8 cellular contexts compared by ENCODE assay signal in genomic region chr12:124939428-124940142, GRCh38. TPM values are rescaled to one million over a fixed set of nuclear protein-coding genes. Genes with fewer than 3 reads are reported as not detected.
DNase-seq lines count a peak whose midpoint lies in the region; ATAC-seq, FAIRE-seq and TF ChIP-seq lines count a peak whose summit lies in the region.

No MANE protein-coding gene starts in this region.

- H3K4me3 Mint-ChIP-seq in T-helper 2 cell treated with Interferon-gamma antibody and Interleukin-4, amounts not matched to agents 5 μg/mL and 100 μg/mL, for 36 hours, result no peak overlapping the region

- peak overlapping the region; percentile 63 to 81 (median 68) for H3K4me3 ChIP-seq in HepG2 (replicated peaks in 1 of 3; ENCODE audit: insufficient read depth in 1 of 3, low read depth in 2 of 3, low read length in 3 of 3)

- H3K4me1 Mint-ChIP-seq in T-helper 2 cell treated with Interferon-gamma antibody and Interleukin-4, amounts not matched to agents 5 μg/mL and 100 μg/mL, for 36 hours (ENCODE audit: low read depth), result peaks cover 21% of the 10 kb centered on the region

- TF ChIP-seq POLR2A in HepG2 (IDR thresholded peaks at IDR 0.05; ENCODE audit: insufficient read depth in 1 of 2, low read depth in 2 of 2, low read length in 2 of 2), result peak; percentile 11 to 40; a peak in 3 of 4 replicates

- no peaks in the 10 kb centered on the region for H3K9me3 ChIP-seq in HepG2 (ENCODE audit: low read length)

- TF ChIP-seq CTCF in HepG2 (CRISPR knock-in tag; IDR thresholded peaks at IDR 0.05), result no peak; the same call in 1 of the 2 replicates

- peak; percentile 87 for DNase-seq in T-helper 2 cell treated with Interferon-gamma antibody and Interleukin-4, amounts not matched to agents 5 μg/mL and 100 μg/mL, for 36 hours (ENCODE audit: low spot score)
- DNase-seq in cerebellum (ENCODE audit: low spot score) (peak; percentile 78), HepG2 (ENCODE audit: low spot score) (peak; percentile 90), NCI-H446 treated with DMSO at 0.1 percent for 48 hours (lab: John Stamatoyannopoulos, UW) (no peak), NCI-H1417 (lab: John Stamatoyannopoulos, UW) (no peak)
- peak; percentile 79 to 93 for DNase-seq in stimulated activated CD4-positive, alpha-beta T cell treated with anti-CD3 and anti-CD28 coated beads, Interleukin-4, amount 100 ng/mL, for 48 hours (ENCODE audit: low read depth in 2 of 2)

- no peaks in the 10 kb centered on the region for H3K9me3 Mint-ChIP-seq in T-helper 2 cell treated with Interferon-gamma antibody and Interleukin-4, amounts not matched to agents 5 μg/mL and 100 μg/mL, for 36 hours

- intact Hi-C loops in HepG2 (cut with micrococcal nuclease; ENCODE audit: unreplicated experiment), result loop anchor here (1.0 to 2.0 kb wide), 3 partner anchors 12 to 33 kb away; no protein-coding TSS in a partner anchor

- no peak overlapping the region for H3K27ac Mint-ChIP-seq in T-helper 2 cell treated with Interferon-gamma antibody and Interleukin-4, amounts not matched to agents 5 μg/mL and 100 μg/mL, for 36 hours

- BruUV-seq in HepG2 (replicated peaks; lab: Mats Ljungman, UMichigan), result TSS peak; percentile 100

- POLR2A ChIA-PET in HepG2 (lab: Yijun Ruan, JAX), result interaction anchor here (0.7 to 6.6 kb wide), 12 partner anchors 9 to 112 kb away, joined by 3 to 199 read pairs (median 4); partner anchors contain the start of gene UBC

- peaks cover 52% of the 10 kb centered on the region for H3K4me1 ChIP-seq in HepG2 (ENCODE audit: insufficient read depth, low read length)

- CTCF ChIA-PET in HepG2 (lab: Yijun Ruan, JAX; ENCODE audit: low intra/inter-chr PET ratio, low total read pairs), result interaction anchor here (1.5 to 2.2 kb wide), 2 partner anchors 33 to 35 kb away, joined by 3 to 21 read pairs; no protein-coding TSS in a partner anchor

- TF ChIP-seq RAD21 in HepG2 (CRISPR knock-in tag; IDR thresholded peaks at IDR 0.05), result no peak

- peak overlapping the region; percentile 80 for H3K9ac ChIP-seq in HepG2 (ENCODE audit: insufficient read depth, low read depth, low read length)

- no peaks in the 10 kb centered on the region for H3K36me3 ChIP-seq in HepG2 (replicated peaks in 1 of 2; ENCODE audit: control insufficient read depth in 1 of 2, insufficient read depth in 2 of 2, low read length in 2 of 2)

- ATAC-seq in GM18868 (IDR thresholded peaks at IDR 0.05; ENCODE audit: unreplicated experiment), result peak; percentile 67
- ATAC-seq in HG03097 (IDR thresholded peaks at IDR 0.05; ENCODE audit: low FRiP score, unreplicated experiment), result peak; percentile 46
- ATAC-seq in HepG2, result peak; percentile 81

- TF ChIP-seq EP300 in HepG2 (IDR thresholded peaks at IDR 0.05; ENCODE audit: low read depth in 2 of 2, low read length in 2 of 2) (no peak; a peak in 2 of 4 replicates), HepG2 (CRISPR knock-in tag; IDR thresholded peaks at IDR 0.05; ENCODE audit: borderline replicate concordance) (no peak)

- in situ Hi-C loops in HepG2 (cut with HindIII; ENCODE audit: extremely low pct_ligation_motif_present, low pct_unique_long_range_greater_than_20kb), result no loop called here

- H3K27me3 ChIP-seq in HepG2 (ENCODE audit: control insufficient read depth in 1 of 2, insufficient read depth in 2 of 2, low read length in 2 of 2), result no peaks in the 10 kb centered on the region

- peak overlapping the region; percentile 79 for H3K4me2 ChIP-seq in HepG2 (ENCODE audit: low read depth, low read length)

- FAIRE-seq in HepG2 (lab: Jason Lieb, UNC), result peak; percentile 79

- H4K20me1 ChIP-seq in HepG2 (ENCODE audit: insufficient read depth, low read length), result no peaks in the 10 kb centered on the region

- H2AFZ ChIP-seq in HepG2 (ENCODE audit: low read length), result no peak overlapping the region

- peak overlapping the region; percentile 95 for H3K27ac ChIP-seq in HepG2 (ENCODE audit: extremely low read length, insufficient read depth, low read length)

- H3K36me3 Mint-ChIP-seq in T-helper 2 cell treated with Interferon-gamma antibody and Interleukin-4, amounts not matched to agents 5 μg/mL and 100 μg/mL, for 36 hours (ENCODE audit: low read depth), result peaks cover 19% of the 10 kb centered on the region

- WGBS in HepG2 (ENCODE audit: low lambda C conversion rate), result under 1% methylated on average over 32 of the region's 35 CpGs

- H3K79me2 ChIP-seq in HepG2 (ENCODE audit: insufficient read depth, low read length), result no peaks in the 10 kb centered on the region

- no peaks in the 10 kb centered on the region for H3K27me3 Mint-ChIP-seq in T-helper 2 cell treated with Interferon-gamma antibody and Interleukin-4, amounts not matched to agents 5 μg/mL and 100 μg/mL, for 36 hours (ENCODE audit: low read depth)

RNA-seq across cellular contexts. Expression of gene UBC, which starts 25.1 kb away (rescaled TPM):
- total RNA-seq in cerebellum (507 TPM), HepG2 (2016; rRNA removed; fragmentation: Illumina TruSeq; extraction: Trizol) (805 and 1,167 TPM in 2 replicates)
- 330 and 384 TPM in 2 replicates for total RNA-seq in HepG2 (2016; cell fraction: cytosol; rRNA removed; fragmentation: Illumina TruSeq; extraction: Trizol; ENCODE audit: low read depth)
- total RNA-seq in HepG2 (2016; cell fraction: insoluble cytoplasmic fraction; rRNA removed; fragmentation: Illumina TruSeq; extraction: Trizol), result 802 and 1,160 TPM in 2 replicates
- 388 and 438 TPM in 2 replicates for total RNA-seq in HepG2 (2016; cell fraction: membrane; rRNA removed; fragmentation: Illumina TruSeq; extraction: Trizol)
- 473 and 495 TPM in 2 replicates for total RNA-seq in HepG2 (2016; cell fraction: nucleus; rRNA removed; fragmentation: Illumina TruSeq; extraction: Trizol)
- 1,432 and 1,529 TPM in 2 replicates for polyA plus RNA-seq in HepG2 (2011; rRNA removed)
- 1,350 and 1,708 TPM in 2 replicates for polyA plus RNA-seq in HepG2 (2011; cell fraction: cytosol; rRNA removed)
- 541 and 721 TPM in 2 replicates for polyA plus RNA-seq in HepG2 (2011; cell fraction: nucleus; rRNA removed)
- 920 and 1,315 TPM in 2 replicates for polyA plus RNA-seq in HepG2 (2012)
- polyA plus RNA-seq in HepG2 (2016; cell fraction: cytosol; fragmentation: Illumina TruSeq; extraction: Trizol; ENCODE audit: low read depth), result 299 and 343 TPM in 2 replicates
- 1,055 and 1,063 TPM in 2 replicates for polyA plus RNA-seq in HepG2 (2016; cell fraction: insoluble cytoplasmic fraction; fragmentation: Illumina TruSeq; extraction: Trizol; ENCODE audit: low read depth)
- polyA plus RNA-seq in HepG2 (2016; cell fraction: membrane; fragmentation: Illumina TruSeq; extraction: Trizol; ENCODE audit: low read depth), result 279 and 340 TPM in 2 replicates
- 688 and 691 TPM in 2 replicates for polyA plus RNA-seq in HepG2 (2016; cell fraction: nucleus; fragmentation: Illumina TruSeq; extraction: Trizol; ENCODE audit: insufficient read depth, low read depth)
- 531 and 665 TPM in 2 replicates for polyA minus RNA-seq in HepG2 (2011; rRNA and poly(A)+ RNA removed; ENCODE audit: low replicate concordance)
- 412 and 617 TPM in 2 replicates for polyA minus RNA-seq in HepG2 (2011; cell fraction: cytosol; rRNA and poly(A)+ RNA removed)
- polyA minus RNA-seq in HepG2 (2011; cell fraction: nucleus; rRNA and poly(A)+ RNA removed), result 99.5 and 162 TPM in 2 replicates

RNA-seq across cellular contexts. Expression of gene DHX37, which starts 49.3 kb away (rescaled TPM):
- total RNA-seq in cerebellum (8.6 TPM), HepG2 (2016; rRNA removed; fragmentation: Illumina TruSeq; extraction: Trizol) (19.4 and 20.9 TPM in 2 replicates)
- total RNA-seq in HepG2 (2016; cell fraction: cytosol; rRNA removed; fragmentation: Illumina TruSeq; extraction: Trizol; ENCODE audit: low read depth), result 3.8 and 4.4 TPM in 2 replicates
- 14.2 and 21.8 TPM in 2 replicates for total RNA-seq in HepG2 (2016; cell fraction: insoluble cytoplasmic fraction; rRNA removed; fragmentation: Illumina TruSeq; extraction: Trizol)
- 8.0 TPM in 2 replicates for total RNA-seq in HepG2 (2016; cell fraction: membrane; rRNA removed; fragmentation: Illumina TruSeq; extraction: Trizol)
- total RNA-seq in HepG2 (2016; cell fraction: nucleus; rRNA removed; fragmentation: Illumina TruSeq; extraction: Trizol), result 18.7 and 19.6 TPM in 2 replicates
- 6.0 and 7.6 TPM in 2 replicates for polyA plus RNA-seq in HepG2 (2011; rRNA removed)
- polyA plus RNA-seq in HepG2 (2011; cell fraction: cytosol; rRNA removed), result 3.9 and 5.3 TPM in 2 replicates
- 26.9 and 32.7 TPM in 2 replicates for polyA plus RNA-seq in HepG2 (2011; cell fraction: nucleus; rRNA removed)
- 7.8 and 12.7 TPM in 2 replicates for polyA plus RNA-seq in HepG2 (2012)
- polyA plus RNA-seq in HepG2 (2016; cell fraction: cytosol; fragmentation: Illumina TruSeq; extraction: Trizol; ENCODE audit: low read depth), result 1.3 TPM in 2 replicates
- polyA plus RNA-seq in HepG2 (2016; cell fraction: insoluble cytoplasmic fraction; fragmentation: Illumina TruSeq; extraction: Trizol; ENCODE audit: low read depth), result 13.2 and 17.5 TPM in 2 replicates
- 2.9 and 3.7 TPM in 2 replicates for polyA plus RNA-seq in HepG2 (2016; cell fraction: membrane; fragmentation: Illumina TruSeq; extraction: Trizol; ENCODE audit: low read depth)
- 36.0 and 38.0 TPM in 2 replicates for polyA plus RNA-seq in HepG2 (2016; cell fraction: nucleus; fragmentation: Illumina TruSeq; extraction: Trizol; ENCODE audit: insufficient read depth, low read depth)
- polyA minus RNA-seq in HepG2 (2011; rRNA and poly(A)+ RNA removed; ENCODE audit: low replicate concordance), result 23.1 and 33.6 TPM in 2 replicates
- polyA minus RNA-seq in HepG2 (2011; cell fraction: cytosol; rRNA and poly(A)+ RNA removed), result 9.8 and 11.1 TPM in 2 replicates
- polyA minus RNA-seq in HepG2 (2011; cell fraction: nucleus; rRNA and poly(A)+ RNA removed), result 11.6 and 13.4 TPM in 2 replicates

RNA-seq across cellular contexts. Expression of gene BRI3BP, which starts 53.9 kb away (rescaled TPM):
- total RNA-seq in cerebellum (11.6 TPM), HepG2 (2016; rRNA removed; fragmentation: Illumina TruSeq; extraction: Trizol) (17.6 and 21.1 TPM in 2 replicates)
- total RNA-seq in HepG2 (2016; cell fraction: cytosol; rRNA removed; fragmentation: Illumina TruSeq; extraction: Trizol; ENCODE audit: low read depth), result 5.0 and 5.2 TPM in 2 replicates
- 16.5 and 21.3 TPM in 2 replicates for total RNA-seq in HepG2 (2016; cell fraction: insoluble cytoplasmic fraction; rRNA removed; fragmentation: Illumina TruSeq; extraction: Trizol)
- 14.9 and 15.7 TPM in 2 replicates for total RNA-seq in HepG2 (2016; cell fraction: membrane; rRNA removed; fragmentation: Illumina TruSeq; extraction: Trizol)
- 15.9 and 20.4 TPM in 2 replicates for total RNA-seq in HepG2 (2016; cell fraction: nucleus; rRNA removed; fragmentation: Illumina TruSeq; extraction: Trizol)
- 6.4 and 7.5 TPM in 2 replicates for polyA plus RNA-seq in HepG2 (2011; rRNA removed)
- polyA plus RNA-seq in HepG2 (2011; cell fraction: cytosol; rRNA removed), result 6.3 and 6.6 TPM in 2 replicates
- 2.9 and 3.0 TPM in 2 replicates for polyA plus RNA-seq in HepG2 (2011; cell fraction: nucleus; rRNA removed)
- polyA plus RNA-seq in HepG2 (2012), result 6.1 and 7.2 TPM in 2 replicates
- 4.9 and 5.3 TPM in 2 replicates for polyA plus RNA-seq in HepG2 (2016; cell fraction: cytosol; fragmentation: Illumina TruSeq; extraction: Trizol; ENCODE audit: low read depth)
- 13.2 and 14.3 TPM in 2 replicates for polyA plus RNA-seq in HepG2 (2016; cell fraction: insoluble cytoplasmic fraction; fragmentation: Illumina TruSeq; extraction: Trizol; ENCODE audit: low read depth)
- polyA plus RNA-seq in HepG2 (2016; cell fraction: membrane; fragmentation: Illumina TruSeq; extraction: Trizol; ENCODE audit: low read depth), result 9.2 TPM in 2 replicates
- 20.9 and 21.2 TPM in 2 replicates for polyA plus RNA-seq in HepG2 (2016; cell fraction: nucleus; fragmentation: Illumina TruSeq; extraction: Trizol; ENCODE audit: insufficient read depth, low read depth)
- polyA minus RNA-seq in HepG2 (2011; rRNA and poly(A)+ RNA removed; ENCODE audit: low replicate concordance), result 14.9 and 34.8 TPM in 2 replicates
- 10.7 and 11.1 TPM in 2 replicates for polyA minus RNA-seq in HepG2 (2011; cell fraction: cytosol; rRNA and poly(A)+ RNA removed)
- 5.8 and 6.5 TPM in 2 replicates for polyA minus RNA-seq in HepG2 (2011; cell fraction: nucleus; rRNA and poly(A)+ RNA removed)

Comparison
In these comparisons a context has a peak if more than half of its experiments do, and no peak if none do; other contexts are left out.
1. DNase-seq: peak in T-helper 2 cell treated with Interferon-gamma antibody and Interleukin-4, amounts not matched to agents 5 μg/mL and 100 μg/mL, for 36 hours (single experiment), cerebellum (single experiment), HepG2 (single experiment) and stimulated activated CD4-positive, alpha-beta T cell treated with anti-CD3 and anti-CD28 coated beads, Interleukin-4, amount 100 ng/mL, for 48 hours (2 of 2); none in NCI-H446 treated with DMSO at 0.1 percent for 48 hours (single experiment) and NCI-H1417 (0 of 3).
2. Peak in every context shown above with its lines, with median percentiles within 50 percentile points of each other: ATAC-seq.